ENCODE assay signal across 9 cellular contexts in the genomic region with DNA sequence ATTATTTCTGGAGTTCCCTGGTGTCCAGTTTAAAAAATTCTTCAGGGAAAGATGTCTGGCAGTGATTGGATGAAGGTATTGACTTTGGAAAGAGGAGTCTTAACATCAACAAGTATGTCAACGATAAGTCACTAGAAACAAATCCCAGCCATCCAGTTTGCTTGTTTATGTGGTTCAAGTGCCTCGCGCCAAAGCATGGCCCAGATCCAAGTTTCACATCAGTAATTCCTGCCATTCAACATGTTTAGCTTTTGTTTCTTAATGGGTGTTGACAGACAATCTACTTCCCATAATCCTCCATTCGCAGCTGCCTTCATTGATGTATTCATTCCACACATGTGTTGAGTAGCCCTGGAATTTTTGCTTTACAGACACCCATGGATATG.
A peak's percentile ranks its signal among the peaks of the same experiment; 100 is the strongest.
DNase-seq lines count a peak whose midpoint lies in the region; ATAC-seq and TF ChIP-seq lines count a peak whose summit lies in the region.
"Had no signal": no experiment of that assay in that cellular context is flagged by ENCODE, and none has a peak within 500 bp of the region (broad histone marks: within the 10 kb centered on the region; RNA-seq: fewer than 3 reads in every experiment).

No MANE protein-coding gene starts in this region.

- CTCF ChIA-PET in IMR-90 (lab: Yijun Ruan, JAX): interaction anchor here (0.9 kb wide), 1 partner anchor 12 kb away, joined by 3 read pairs; no protein-coding TSS in a partner anchor

- H3K4me2 ChIP-seq in IMR-90 (ENCODE audit: low read depth, low read length): no peak overlapping the region

- H3K56ac ChIP-seq in IMR-90 (ENCODE audit: extremely low read depth, insufficient read depth, low read length): no peak overlapping the region

- BruUV-seq in IMR-90 (replicated peaks; lab: Mats Ljungman, UMichigan): no TSS peak

- H2AK9ac ChIP-seq in IMR-90 (replicated peaks; ENCODE audit: low read depth, low read length, poor library complexity): no peak overlapping the region

- peaks cover 18% of the 10 kb centered on the region for H4K20me1 ChIP-seq in IMR-90 (ENCODE audit: insufficient read depth, low read length)

- no peak for TF ChIP-seq POLR2A in IMR-90 (IDR thresholded peaks at IDR 0.05; ENCODE audit: low read depth, low read length)
- TF ChIP-seq POLR2A in spleen (IDR thresholded peaks at IDR 0.05): no peak

- no peak overlapping the region for H2BK120ac ChIP-seq in IMR-90 (ENCODE audit: low read depth, low read length)

- H3K9ac ChIP-seq in IMR-90 (ENCODE audit: low read depth, low read length): no peak overlapping the region

- H4K5ac ChIP-seq in IMR-90 (ENCODE audit: low read depth, low read length): no peak overlapping the region

- TF ChIP-seq CTCF in IMR-90 (conservative IDR thresholded peaks at IDR 0.05; ENCODE audit: low read depth, low read length) (no peak), fibroblast of villous mesenchyme (IDR thresholded peaks at IDR 0.05; ENCODE audit: insufficient read depth, low read depth, low read length) (no peak), spleen (IDR thresholded peaks at IDR 0.05 in 8 of 11, conservative IDR thresholded peaks at IDR 0.05 in 3 of 11) (no peak)

- H3K4me3 ChIP-seq in IMR-90 (ENCODE audit: insufficient read depth, low read depth, low read length) (no peak overlapping the region), fibroblast of villous mesenchyme (ENCODE audit: low read depth, low read length) (no peak overlapping the region), spleen (no peak overlapping the region)
- H3K4me3 ChIP-seq in effector memory CD4-positive, alpha-beta T cell (ENCODE audit: insufficient read depth, low read depth, low read length, poor library complexity, severe bottlenecking): no peak overlapping the region

- in situ Hi-C loops in IMR-90 (cut with MboI; ENCODE audit: low sequenced_read_pairs): no loop called here

- peak overlapping the region; percentile 57 for H3K14ac ChIP-seq in IMR-90 (replicated peaks; ENCODE audit: low read depth, low read length)

- H3K9me3 ChIP-seq in IMR-90 (ENCODE audit: control insufficient read depth, insufficient read depth, low read length) (no peaks in the 10 kb centered on the region), spleen (no peaks in the 10 kb centered on the region)
- no peaks in the 10 kb centered on the region for H3K9me3 ChIP-seq in effector memory CD4-positive, alpha-beta T cell (ENCODE audit: control insufficient read depth, low read length)

- no peak overlapping the region for H4K8ac ChIP-seq in IMR-90 (ENCODE audit: low read depth in 2 of 2, low read length in 2 of 2)

- no peak overlapping the region for H3K27ac ChIP-seq in IMR-90 (ENCODE audit: insufficient read depth, low read length)
- H3K27ac ChIP-seq in spleen: peak overlapping the region; percentile 16 to 83 (median 71)
- no peak overlapping the region for H3K27ac ChIP-seq in effector memory CD4-positive, alpha-beta T cell (ENCODE audit: insufficient read depth, low read length, poor library complexity, severe bottlenecking)

- H2BK5ac ChIP-seq in IMR-90 (ENCODE audit: low read depth, low read length, poor library complexity, severe bottlenecking): peak overlapping the region; percentile 81

- no peak overlapping the region for H2BK15ac ChIP-seq in IMR-90 (ENCODE audit: low read depth, low read length)

- H2AK5ac ChIP-seq in IMR-90 (ENCODE audit: low read depth, low read length): no peak overlapping the region

- no CpG with 5 or more reads among the region's 4 CpGs for WGBS in IMR-90 (ENCODE audit: extremely low coverage in 2 of 2, insufficient read length in 1 of 2), 2 experiments
- WGBS in spleen, 5 donors: 49 to 64% (median 59%) methylated on average over 4 of the region's 4 CpGs

- no peak overlapping the region for H2AFZ ChIP-seq in IMR-90 (replicated peaks; ENCODE audit: low read length, poor library complexity)

- H3K79me1 ChIP-seq in IMR-90 (ENCODE audit: low read depth in 1 of 2, low read length in 2 of 2): peaks cover 12 to 67% of the 10 kb centered on the region in 2 experiments

- H3K27me3 ChIP-seq in IMR-90 (ENCODE audit: control insufficient read depth, insufficient read depth, low read length) (no peaks in the 10 kb centered on the region), spleen (replicated peaks in 1 of 7) (no peaks in the 10 kb centered on the region)
- H3K27me3 ChIP-seq in effector memory CD4-positive, alpha-beta T cell (replicated peaks; ENCODE audit: control insufficient read depth, insufficient read depth, low read length, poor library complexity, severe bottlenecking): no peaks in the 10 kb centered on the region

- POLR2A ChIA-PET in IMR-90 (lab: Charles Lee; ENCODE audit: unreplicated experiment): no interaction called here

- no peak overlapping the region for H3K4ac ChIP-seq in IMR-90 (ENCODE audit: low read depth, low read length)

- peaks cover 28% of the 10 kb centered on the region for H3K9me1 ChIP-seq in IMR-90 (ENCODE audit: insufficient read depth, low read length)

- no peak overlapping the region for H3K18ac ChIP-seq in IMR-90 (ENCODE audit: low read depth, low read length)

- no peak overlapping the region for H3K23ac ChIP-seq in IMR-90 (ENCODE audit: low read depth, low read length)

- dilution Hi-C loops in IMR-90 (cut with HindIII; ENCODE audit: low sequenced_read_pairs, unreplicated experiment): no loop called here

- TF ChIP-seq RAD21 in IMR-90 (IDR thresholded peaks at IDR 0.05; ENCODE audit: low read length): no peak

- no peak overlapping the region for H2BK20ac ChIP-seq in IMR-90 (ENCODE audit: low read depth, low read length)

- H4K91ac ChIP-seq in IMR-90 (ENCODE audit: insufficient read depth, low read depth, low read length): no peak overlapping the region

- peak; percentile 36 for ATAC-seq in IMR-90 (ENCODE audit: low read depth)

- H3K36me3 ChIP-seq in IMR-90 (ENCODE audit: control insufficient read depth, insufficient read depth, low read length) (no peaks in the 10 kb centered on the region), spleen (no peaks in the 10 kb centered on the region)
- H3K36me3 ChIP-seq in effector memory CD4-positive, alpha-beta T cell (ENCODE audit: control insufficient read depth, insufficient read depth, low read length): no peaks in the 10 kb centered on the region

- intact Hi-C loops in IMR-90 (cut with micrococcal nuclease) (loop anchor here (5.0 kb wide), 1 partner anchor 91 kb away; no protein-coding TSS in a partner anchor), spleen (cut with DNase I; ENCODE audit: low total_unique reads) (no loop called here)

- H3K4me1 ChIP-seq in IMR-90 (ENCODE audit: control insufficient read depth, insufficient read depth, low read length) (peaks cover 17% of the 10 kb centered on the region), spleen (peaks cover 38 to 98% (median 74%) of the 10 kb centered on the region in 6 donors)
- H3K4me1 ChIP-seq in effector memory CD4-positive, alpha-beta T cell (ENCODE audit: control insufficient read depth, insufficient read depth, low read length, poor library complexity, severe bottlenecking): peaks cover 28% of the 10 kb centered on the region

- DNase-seq in IMR-90 (peak; percentile 92), NCI-H774 (lab: John Stamatoyannopoulos, UW) (peak; percentile 20), fibroblast of villous mesenchyme (ENCODE audit: low read depth) (peak; percentile 80), spleen (no peak), Kasumi-1 (lab: John Stamatoyannopoulos, UW) (no peak), glomerular visceral epithelial cell (ENCODE audit: extremely low spot score) (no peak)
- DNase-seq in effector memory CD4-positive, alpha-beta T cell: no peak
- DNase-seq: activated B cell treated with CpG ODN at 0.5 μM for 24 hours; activated naive CD8-positive, alpha-beta T cell treated with anti-CD3 and anti-CD28 coated beads for 36 hours had no signal

TF ChIP-seq in IMR-90, 13 proteins besides CTCF, POLR2A, EP300 and RAD21:
- TF ChIP-seq BHLHE40 (IDR thresholded peaks at IDR 0.05; ENCODE audit: low read depth, low read length): peak; percentile 47; the same call in 1 of the 2 replicates
- TF ChIP-seq FOS (IDR thresholded peaks at IDR 0.05; ENCODE audit: low read depth, low read length): 0 out of 2 replicates have a peak, but pooled peaks have one; percentile 17
- TF ChIP-seq, protein P1, sequence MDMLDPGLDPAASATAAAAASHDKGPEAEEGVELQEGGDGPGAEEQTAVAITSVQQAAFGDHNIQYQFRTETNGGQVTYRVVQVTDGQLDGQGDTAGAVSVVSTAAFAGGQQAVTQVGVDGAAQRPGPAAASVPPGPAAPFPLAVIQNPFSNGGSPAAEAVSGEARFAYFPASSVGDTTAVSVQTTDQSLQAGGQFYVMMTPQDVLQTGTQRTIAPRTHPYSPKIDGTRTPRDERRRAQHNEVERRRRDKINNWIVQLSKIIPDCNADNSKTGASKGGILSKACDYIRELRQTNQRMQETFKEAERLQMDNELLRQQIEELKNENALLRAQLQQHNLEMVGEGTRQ (IDR thresholded peaks at IDR 0.05; ENCODE audit: low read depth, low read length): no peak
- no peak for TF ChIP-seq NFE2L2 (IDR thresholded peaks at IDR 0.05; ENCODE audit: low read depth, low read length)
- TF ChIP-seq MAFK (IDR thresholded peaks at IDR 0.05; ENCODE audit: low read depth, low read length): no peak
- no peak for TF ChIP-seq MXI1 (IDR thresholded peaks at IDR 0.05; ENCODE audit: borderline replicate concordance, low read depth, low read length)

Comparison
In these comparisons a context has a peak if more than half of its experiments do, and no peak if none do; other contexts are left out.
1. DNase-seq: peak in IMR-90 (single experiment), NCI-H774 (single experiment) and fibroblast of villous mesenchyme (single experiment); none in spleen (single experiment), effector memory CD4-positive, alpha-beta T cell (0 of 3), Kasumi-1 (0 of 2) and glomerular visceral epithelial cell (single experiment).
2. H3K27ac ChIP-seq: peak in spleen (8 of 8); none in IMR-90 (single experiment) and effector memory CD4-positive, alpha-beta T cell (single experiment).